In genomic region chr18:967037-967576, GRCh38 we compare ENCODE assay signal across 15 cellular contexts.
"Had no signal": no experiment of that assay in that cellular context is flagged by ENCODE, and none has a peak within 500 bp of the region (broad histone marks: within the 10 kb centered on the region; RNA-seq: fewer than 3 reads in every experiment).

No MANE protein-coding gene starts in this region.

- H3K27ac ChIP-seq: cardiac muscle cell, esophagus squamous epithelium, neutrophil, pancreas, sigmoid colon, thoracic aorta had no signal

- H3K9me3 ChIP-seq: esophagus squamous epithelium, neutrophil, pancreas, sigmoid colon, thoracic aorta had no signal

- H3K4me3 ChIP-seq: cardiac muscle cell, esophagus squamous epithelium, pancreas, sigmoid colon, thoracic aorta had no signal

- DNase-seq: activated CD4-positive, alpha-beta T cell treated with anti-CD3 and anti-CD28 coated beads, Interleukin-2, amount 50 U/mL, for 4 hours; activated gamma-delta T cell; activated T-cell treated with anti-CD3 and anti-CD28 coated beads, Interleukin-2, amount 50 U/mL, for 72 hours; amniotic stem cell; dermis blood vessel endothelial cell; effector memory CD4-positive, alpha-beta T cell; esophagus squamous epithelium; immature natural killer cell; natural killer cell; pancreas; sigmoid colon; stimulated activated naive B cell treated with anti-CD40 and anti-IgM and Interleukin-4, amounts not matched to agents 10 μg/mL and 1 μg/mL and 100 μg/mL, for 72 hours had no signal

- H3K36me3 ChIP-seq: cardiac muscle cell, esophagus squamous epithelium, neutrophil, pancreas, sigmoid colon, thoracic aorta had no signal

- H3K4me1 ChIP-seq: pancreas had no signal
